Comparison of ENCODE assay signal across 8 cellular contexts in the genomic region with DNA sequence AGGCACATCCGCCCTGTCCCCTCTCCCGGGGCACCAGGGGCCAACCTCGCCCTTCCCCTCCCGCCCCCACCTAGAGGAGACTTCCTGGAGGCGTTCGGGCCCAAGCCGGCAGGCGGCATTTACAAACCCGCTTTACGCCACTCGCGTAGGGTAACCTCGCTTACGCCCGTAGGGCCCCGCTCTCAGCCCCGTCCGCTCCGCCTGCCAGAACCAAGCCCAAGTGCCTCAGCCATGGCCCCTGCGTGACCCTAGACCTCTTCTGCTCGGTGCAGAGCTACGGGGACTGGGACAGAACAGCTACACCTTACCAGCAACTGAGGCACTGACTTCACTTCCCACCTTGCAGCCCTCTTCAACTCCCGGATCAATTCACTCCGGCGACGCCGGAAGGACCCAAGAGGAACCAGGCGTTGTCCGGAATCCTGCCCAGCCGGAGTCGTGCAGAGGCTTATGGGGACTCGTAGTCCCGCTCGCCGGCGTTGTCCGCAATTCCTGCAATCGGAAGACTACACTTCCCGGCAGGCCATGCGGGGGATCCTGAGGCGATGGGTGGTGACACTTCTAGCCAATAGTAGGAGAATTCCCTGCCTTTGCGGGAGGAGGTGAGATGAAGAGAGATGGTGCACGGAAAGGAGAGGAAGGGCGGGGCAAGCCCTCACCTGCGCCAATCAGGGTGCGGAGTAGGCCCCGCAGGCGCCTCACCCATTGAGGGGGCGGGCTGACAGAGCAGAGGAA. TPM values are rescaled to one million over a fixed set of nuclear protein-coding genes. Genes with fewer than 3 reads are reported as not detected.
A peak's percentile ranks its signal among the peaks of the same experiment; 100 is the strongest.
DNase-seq lines count a peak whose midpoint lies in the region; ATAC-seq, FAIRE-seq and TF ChIP-seq lines count a peak whose summit lies in the region.

Gene PDCD10, minus strand, starts transcription at position 395 of the 735 bp plus-strand sequence. CDS start 14,735 bp downstream, outside the sequence.

- H3K4me3 Mint-ChIP-seq in activated T-helper 17 cell treated with anti-CD3 and anti-CD28 coated beads, Interleukin-2, amount 50 U/mL, for 72 hours, result no peak within 1 kb of the TSS
- no peak within 1 kb of the TSS for H3K4me3 Mint-ChIP-seq in naive thymus-derived CD4-positive, alpha-beta T cell
- no peak within 1 kb of the TSS for H3K4me3 Mint-ChIP-seq in stimulated activated naive B cell treated with anti-CD40 and anti-IgM and Interleukin-4, amounts not matched to agents 10 μg/mL and 1 μg/mL and 100 μg/mL, for 72 hours

- peak; percentile 90 for ATAC-seq in activated T-helper 17 cell treated with anti-CD3 and anti-CD28 coated beads, Interleukin-2, amount 50 U/mL, for 72 hours (replicated peaks)
- peak; percentile 93 for ATAC-seq in naive thymus-derived CD4-positive, alpha-beta T cell
- peak; percentile 89 for ATAC-seq in stimulated activated naive B cell treated with anti-CD40 and anti-IgM and Interleukin-4, amounts not matched to agents 10 μg/mL and 1 μg/mL and 100 μg/mL, for 72 hours (replicated peaks)

- CTCF ChIA-PET in RWPE1 (lab: Yijun Ruan, JAX), result no interaction called here
- CTCF ChIA-PET in naive thymus-derived CD4-positive, alpha-beta T cell (lab: Charles Lee), result no interaction called here

- no peaks in the 10 kb centered on the region for H3K27me3 ChIP-seq in naive thymus-derived CD4-positive, alpha-beta T cell (ENCODE audit: control insufficient read depth in 2 of 2, insufficient read depth in 2 of 2, low read length in 2 of 2)

- no peak within 1 kb of the TSS for H3K27ac Mint-ChIP-seq in activated T-helper 17 cell treated with anti-CD3 and anti-CD28 coated beads, Interleukin-2, amount 50 U/mL, for 72 hours
- H3K27ac Mint-ChIP-seq in naive thymus-derived CD4-positive, alpha-beta T cell, result no peak within 1 kb of the TSS
- no peak within 1 kb of the TSS for H3K27ac Mint-ChIP-seq in stimulated activated naive B cell treated with anti-CD40 and anti-IgM and Interleukin-4, amounts not matched to agents 10 μg/mL and 1 μg/mL and 100 μg/mL, for 72 hours

- H3K4me3 ChIP-seq in fibroblast of mammary gland (ENCODE audit: control insufficient read depth, low read depth, low read length), result peak within 1 kb of the TSS; percentile 89
- peak within 1 kb of the TSS; percentile 90 for H3K4me3 ChIP-seq in naive thymus-derived CD4-positive, alpha-beta T cell (ENCODE audit: low read length)

- intact Hi-C loops in naive thymus-derived CD4-positive, alpha-beta T cell (cut with micrococcal nuclease), result loop anchor here (1.0 to 10.0 kb wide), 7 partner anchors 16 to 360 kb away; partner anchors contain the start of genes ZBBX (in 2 of the 2) and GOLIM4 (in 1 of the 2)

- POLR2A ChIA-PET in RWPE1 (lab: Yijun Ruan, JAX; ENCODE audit: low non-redundant PET), result no interaction called here
- POLR2A ChIA-PET in naive thymus-derived CD4-positive, alpha-beta T cell (lab: Charles Lee), result interaction anchor here (0.5 to 1.8 kb wide), 5 partner anchors 11 to 34 kb away, joined by 3 read pairs; no protein-coding TSS in a partner anchor

- H3K4me1 Mint-ChIP-seq in activated T-helper 17 cell treated with anti-CD3 and anti-CD28 coated beads, Interleukin-2, amount 50 U/mL, for 72 hours, result peaks cover 19% of the 10 kb centered on the region
- H3K4me1 Mint-ChIP-seq in naive thymus-derived CD4-positive, alpha-beta T cell, result peaks cover 11 to 29% (median 22%) of the 10 kb centered on the region in 7 donors
- peaks cover 19 to 32% of the 10 kb centered on the region in 2 donors for H3K4me1 Mint-ChIP-seq in stimulated activated naive B cell treated with anti-CD40 and anti-IgM and Interleukin-4, amounts not matched to agents 10 μg/mL and 1 μg/mL and 100 μg/mL, for 72 hours

- peak; percentile 99 for DNase-seq in ELR (ENCODE audit: low read depth)
- peak; percentile 57 for DNase-seq in H54 (ENCODE audit: insufficient read length, low spot score)
- DNase-seq in LoVo (ENCODE audit: low spot score), result peak; percentile 96
- peak; percentile 91 for DNase-seq in RWPE1 (ENCODE audit: low spot score)
- DNase-seq in fibroblast of mammary gland (ENCODE audit: low read depth), result peak; percentile 98
- DNase-seq in naive thymus-derived CD4-positive, alpha-beta T cell, result peak; percentile 86 to 99 (median 98)
- peak; percentile 99 for DNase-seq in stimulated activated naive B cell treated with anti-CD40 and anti-IgM and Interleukin-4, amounts not matched to agents 10 μg/mL and 1 μg/mL and 100 μg/mL, for 72 hours

- H3K9me3 ChIP-seq in naive thymus-derived CD4-positive, alpha-beta T cell (ENCODE audit: control insufficient read depth in 2 of 3, low read length in 3 of 3), result no peaks in the 10 kb centered on the region

- TF ChIP-seq CTCF in RWPE1 (conservative IDR thresholded peaks at IDR 0.05; ENCODE audit: low read depth), result no peak
- TF ChIP-seq CTCF in fibroblast of mammary gland (conservative IDR thresholded peaks at IDR 0.05; ENCODE audit: control insufficient read depth, insufficient read depth, low read depth, low read length), result no peak

- peak; percentile 72 for TF ChIP-seq POLR2A in H54 (IDR thresholded peaks at IDR 0.05; ENCODE audit: low read depth, low read length)

- H3K27me3 Mint-ChIP-seq in activated T-helper 17 cell treated with anti-CD3 and anti-CD28 coated beads, Interleukin-2, amount 50 U/mL, for 72 hours, result no peaks in the 10 kb centered on the region
- H3K27me3 Mint-ChIP-seq in naive thymus-derived CD4-positive, alpha-beta T cell, result no peaks in the 10 kb centered on the region
- no peaks in the 10 kb centered on the region for H3K27me3 Mint-ChIP-seq in stimulated activated naive B cell treated with anti-CD40 and anti-IgM and Interleukin-4, amounts not matched to agents 10 μg/mL and 1 μg/mL and 100 μg/mL, for 72 hours

- peaks cover 0 to 4% (median 0%) of the 10 kb centered on the region in 3 experiments for H3K36me3 ChIP-seq in naive thymus-derived CD4-positive, alpha-beta T cell (ENCODE audit: control insufficient read depth in 2 of 3, insufficient read depth in 3 of 3, low read length in 3 of 3)

- peak; percentile 99 for FAIRE-seq in H54 (lab: Jason Lieb, UNC)

- peaks cover 20 to 24% of the 10 kb centered on the region in 2 donors for H3K4me1 ChIP-seq in naive thymus-derived CD4-positive, alpha-beta T cell (ENCODE audit: control insufficient read depth in 2 of 2, insufficient read depth in 2 of 2, low read length in 2 of 2)

- H3K27ac ChIP-seq in RWPE1, result peak within 1 kb of the TSS; percentile 97
- H3K27ac ChIP-seq in naive thymus-derived CD4-positive, alpha-beta T cell (ENCODE audit: low read depth, low read length), result peak within 1 kb of the TSS; percentile 78

- peaks cover 21% of the 10 kb centered on the region for H3K36me3 Mint-ChIP-seq in activated T-helper 17 cell treated with anti-CD3 and anti-CD28 coated beads, Interleukin-2, amount 50 U/mL, for 72 hours (ENCODE audit: low read depth)
- peaks cover 0 to 11% (median 0%) of the 10 kb centered on the region in 5 donors for H3K36me3 Mint-ChIP-seq in naive thymus-derived CD4-positive, alpha-beta T cell
- peaks cover 0 to 3% of the 10 kb centered on the region in 2 donors for H3K36me3 Mint-ChIP-seq in stimulated activated naive B cell treated with anti-CD40 and anti-IgM and Interleukin-4, amounts not matched to agents 10 μg/mL and 1 μg/mL and 100 μg/mL, for 72 hours

- H3K9me3 Mint-ChIP-seq in activated T-helper 17 cell treated with anti-CD3 and anti-CD28 coated beads, Interleukin-2, amount 50 U/mL, for 72 hours, result no peaks in the 10 kb centered on the region
- H3K9me3 Mint-ChIP-seq in naive thymus-derived CD4-positive, alpha-beta T cell, result no peaks in the 10 kb centered on the region
- no peaks in the 10 kb centered on the region for H3K9me3 Mint-ChIP-seq in stimulated activated naive B cell treated with anti-CD40 and anti-IgM and Interleukin-4, amounts not matched to agents 10 μg/mL and 1 μg/mL and 100 μg/mL, for 72 hours

RNA-seq across cellular contexts. Expression of gene PDCD10, which starts in this region (rescaled TPM):
- 10 to 100 TPM; 81.9 to 83.9 TPM for total RNA-seq in activated T-helper 17 cell treated with anti-CD3 and anti-CD28 coated beads, Interleukin-2, amount 50 U/mL, for 72 hours
- 10 to 100 TPM; 31.5 to 69.8 (median 45.0) TPM for total RNA-seq in naive thymus-derived CD4-positive, alpha-beta T cell
- 10 to 100 TPM; 76.4 to 85.0 TPM for polyA plus RNA-seq in naive thymus-derived CD4-positive, alpha-beta T cell

Comparison
In these comparisons a context has a peak if more than half of its experiments do, and no peak if none do; other contexts are left out.
1. Peak in every context shown above with its lines: DNase-seq, ATAC-seq, H3K4me3 ChIP-seq and H3K27ac ChIP-seq.